Comparison of ENCODE assay signal across 14 cellular contexts in genomic region chr6:139690007-139690406, GRCh38.
DNase-seq lines count a peak whose midpoint lies in the region; ATAC-seq and TF ChIP-seq lines count a peak whose summit lies in the region.
"Had no signal": no experiment of that assay in that cellular context is flagged by ENCODE, and none has a peak within 500 bp of the region (broad histone marks: within the 10 kb centered on the region; RNA-seq: fewer than 3 reads in every experiment).

No MANE protein-coding gene starts in this region.

- TF ChIP-seq CTCF in WTC11 (IDR thresholded peaks at IDR 0.05) = no peak
- TF ChIP-seq CTCF in fibroblast of mammary gland (conservative IDR thresholded peaks at IDR 0.05; ENCODE audit: control insufficient read depth, insufficient read depth, low read depth, low read length) = no peak
- TF ChIP-seq CTCF in nephron progenitor cell (IDR thresholded peaks at IDR 0.05) = no peak

- DNase-seq in WTC11 (ENCODE audit: low spot score) (no peak), fibroblast of mammary gland (ENCODE audit: low read depth) (peak; percentile 36), nephron progenitor cell (no peak)
- no peak for DNase-seq in naive thymus-derived CD4-positive, alpha-beta T cell
- DNase-seq: CD8-positive, alpha-beta T cell; DMS53; HCEC 1CT; HFFc6 had no signal

- no peak overlapping the region for H3K4me3 ChIP-seq in fibroblast of mammary gland (ENCODE audit: control insufficient read depth, low read depth, low read length)
- no peak overlapping the region for H3K4me3 ChIP-seq in naive thymus-derived CD4-positive, alpha-beta T cell (ENCODE audit: low read length)
- H3K4me3 ChIP-seq: A549, GM12878 had no signal

- intact Hi-C loops in naive thymus-derived CD4-positive, alpha-beta T cell (cut with micrococcal nuclease) = no loop called here

- H3K36me3 ChIP-seq in naive thymus-derived CD4-positive, alpha-beta T cell (ENCODE audit: control insufficient read depth in 2 of 3, insufficient read depth in 3 of 3, low read length in 3 of 3) = no peaks in the 10 kb centered on the region

- H3K4me3 Mint-ChIP-seq in WTC11 (no peak overlapping the region), nephron progenitor cell (no peak overlapping the region)
- H3K4me3 Mint-ChIP-seq in naive thymus-derived CD4-positive, alpha-beta T cell = no peak overlapping the region
- H3K4me3 Mint-ChIP-seq: CD14-positive monocyte; CD8-positive, alpha-beta T cell; HFFc6 had no signal

- H3K9me3 Mint-ChIP-seq in WTC11 = no peaks in the 10 kb centered on the region
- peaks cover 5% of the 10 kb centered on the region for H3K9me3 Mint-ChIP-seq in nephron progenitor cell
- H3K9me3 Mint-ChIP-seq in naive thymus-derived CD4-positive, alpha-beta T cell = no peaks in the 10 kb centered on the region
- H3K9me3 Mint-ChIP-seq: CD14-positive monocyte; CD8-positive, alpha-beta T cell; HFFc6 had no signal

- H3K27ac Mint-ChIP-seq in WTC11 = peak overlapping the region; percentile 13; the same call in 1 of the 2 replicates
- H3K27ac Mint-ChIP-seq in nephron progenitor cell = peak overlapping the region; percentile 46
- H3K27ac Mint-ChIP-seq in naive thymus-derived CD4-positive, alpha-beta T cell = no peak overlapping the region
- H3K27ac Mint-ChIP-seq: CD8-positive, alpha-beta T cell; HFFc6 had no signal

- H3K27ac ChIP-seq in naive thymus-derived CD4-positive, alpha-beta T cell (ENCODE audit: low read depth, low read length) = no peak overlapping the region
- H3K27ac ChIP-seq: A549 had no signal

- CTCF ChIA-PET in WTC11 (lab: Charles Lee) = no interaction called here
- CTCF ChIA-PET in naive thymus-derived CD4-positive, alpha-beta T cell (lab: Charles Lee) = interaction anchor here (0.8 kb wide), 1 partner anchor 9 kb away, joined by 3 read pairs; no protein-coding TSS in a partner anchor

- H3K9me3 ChIP-seq in naive thymus-derived CD4-positive, alpha-beta T cell (ENCODE audit: control insufficient read depth in 2 of 3, low read length in 3 of 3) = no peaks in the 10 kb centered on the region
- H3K9me3 ChIP-seq: A549 had no signal

- H3K27me3 Mint-ChIP-seq in WTC11 (ENCODE audit: low read depth) = no peaks in the 10 kb centered on the region
- peaks cover 4% of the 10 kb centered on the region for H3K27me3 Mint-ChIP-seq in nephron progenitor cell (ENCODE audit: low read depth, poor library complexity)
- H3K27me3 Mint-ChIP-seq in naive thymus-derived CD4-positive, alpha-beta T cell = peaks cover 0 to 25% (median 8%) of the 10 kb centered on the region in 5 donors

- H3K36me3 Mint-ChIP-seq in WTC11 = no peaks in the 10 kb centered on the region
- peaks cover 4% of the 10 kb centered on the region for H3K36me3 Mint-ChIP-seq in nephron progenitor cell (ENCODE audit: low read depth)
- H3K36me3 Mint-ChIP-seq in naive thymus-derived CD4-positive, alpha-beta T cell = no peaks in the 10 kb centered on the region
- H3K36me3 Mint-ChIP-seq: CD8-positive, alpha-beta T cell had no signal

- ATAC-seq in WTC11 = no peak
- ATAC-seq in GM19035 (IDR thresholded peaks at IDR 0.05; ENCODE audit: unreplicated experiment) = no peak
- ATAC-seq in GM18861 (IDR thresholded peaks at IDR 0.05; ENCODE audit: unreplicated experiment) = no peak
- no peak for ATAC-seq in naive thymus-derived CD4-positive, alpha-beta T cell
- ATAC-seq in GM21717 (IDR thresholded peaks at IDR 0.05; ENCODE audit: unreplicated experiment) = no peak
- ATAC-seq: A549; CD8-positive, alpha-beta T cell; GM12878 had no signal

- H3K4me1 Mint-ChIP-seq in WTC11 (peaks cover 8% of the 10 kb centered on the region), nephron progenitor cell (peaks cover 15% of the 10 kb centered on the region)
- H3K4me1 Mint-ChIP-seq in naive thymus-derived CD4-positive, alpha-beta T cell = peaks cover 0 to 1% (median 0%) of the 10 kb centered on the region in 7 donors

- H3K4me1 ChIP-seq in naive thymus-derived CD4-positive, alpha-beta T cell (ENCODE audit: control insufficient read depth in 2 of 2, insufficient read depth in 2 of 2, low read length in 2 of 2) = no peaks in the 10 kb centered on the region
- H3K4me1 ChIP-seq: A549 had no signal

- POLR2A ChIA-PET in WTC11 (lab: Charles Lee) = no interaction called here
- POLR2A ChIA-PET in naive thymus-derived CD4-positive, alpha-beta T cell (lab: Charles Lee) = no interaction called here

- no peaks in the 10 kb centered on the region for H3K27me3 ChIP-seq in naive thymus-derived CD4-positive, alpha-beta T cell (ENCODE audit: control insufficient read depth in 2 of 2, insufficient read depth in 2 of 2, low read length in 2 of 2)

TF ChIP-seq in WTC11, 78 proteins besides CTCF, POLR2A, EP300 and RAD21:
- no peak for TF ChIP-seq NR3C1 (CRISPR knock-in tag; conservative IDR thresholded peaks at IDR 0.05; ENCODE audit: low read depth)
TF ChIP-seq in WTC11: peak in this region for 0.

Comparison
In these comparisons a context has a peak if more than half of its experiments do, and no peak if none do; other contexts are left out.
1. H3K27ac Mint-ChIP-seq: peak in WTC11 (single experiment) and nephron progenitor cell (single experiment); none in naive thymus-derived CD4-positive, alpha-beta T cell (0 of 9).